Comparison of ENCODE assay signal across 8 cellular contexts in the genomic region with DNA sequence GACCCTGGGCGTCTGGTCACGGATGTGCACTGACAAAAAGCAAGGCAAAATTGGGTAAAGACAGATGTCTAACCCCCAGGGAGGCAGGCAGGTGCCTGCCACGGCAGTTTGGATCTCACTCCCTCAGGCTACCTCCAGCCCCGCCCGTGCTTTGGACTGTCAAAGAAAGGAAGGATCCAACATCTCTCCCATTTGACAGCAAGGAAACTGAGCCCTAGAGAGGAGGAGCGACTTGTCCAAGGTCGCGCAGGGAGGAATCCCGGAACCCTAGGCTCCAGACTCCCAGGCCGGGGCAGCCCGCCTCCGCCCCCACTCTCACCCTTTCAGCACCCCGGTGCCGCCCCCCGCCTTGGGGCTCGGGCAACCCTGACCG. TPM values are rescaled to one million over a fixed set of nuclear protein-coding genes. Genes with fewer than 3 reads are reported as not detected.
A peak's percentile ranks its signal among the peaks of the same experiment; 100 is the strongest.
DNase-seq lines count a peak whose midpoint lies in the region; ATAC-seq and TF ChIP-seq lines count a peak whose summit lies in the region.

No MANE protein-coding gene starts in this region.

- peaks cover 6 to 16% of the 10 kb centered on the region in 2 donors for H3K4me1 ChIP-seq in adrenal gland (replicated peaks in 1 of 2)

- ATAC-seq in GM21717 (IDR thresholded peaks at IDR 0.05; ENCODE audit: unreplicated experiment), result peak; percentile 45

- WGBS in adrenal gland, 4 donors, result 0 to 4% (median 1%) methylated on average over 3 to 17 of the region's 17 CpGs

- H3K27ac ChIP-seq in KOPT-K1 (ENCODE audit: low read depth, low read length, poor library complexity, severe bottlenecking), result peak overlapping the region; percentile 92
- H3K27ac ChIP-seq in adrenal gland, result peak overlapping the region; percentile 95 to 99 (median 97)
- H3K27ac ChIP-seq in temporal lobe (ENCODE audit: low read depth, low read length), result peak overlapping the region; percentile 86

- intact Hi-C loops in adrenal gland (cut with DNase I), result no loop called here

- TF ChIP-seq CTCF in adrenal gland (IDR thresholded peaks at IDR 0.05), result no peak
- TF ChIP-seq CTCF in kidney epithelial cell (IDR thresholded peaks at IDR 0.05; ENCODE audit: insufficient read depth, low read length, poor library complexity, severe bottlenecking), result no peak

- H3K4me3 ChIP-seq in adrenal gland (peak overlapping the region; percentile 72 to 96 (median 88)), kidney epithelial cell (ENCODE audit: low read depth, low read length) (peak overlapping the region; percentile 87)

- H3K9me3 ChIP-seq in KOPT-K1 (ENCODE audit: insufficient read depth, low read length, poor library complexity, severe bottlenecking), result no peaks in the 10 kb centered on the region
- no peaks in the 10 kb centered on the region for H3K9me3 ChIP-seq in adrenal gland (replicated peaks in 1 of 3)

- H3K27me3 ChIP-seq in adrenal gland (no peaks in the 10 kb centered on the region), kidney epithelial cell (ENCODE audit: control insufficient read depth, insufficient read depth, low read length) (no peaks in the 10 kb centered on the region)

- H3K36me3 ChIP-seq in KOPT-K1 (ENCODE audit: insufficient read depth, low read length), result peaks cover 22% of the 10 kb centered on the region
- peaks cover 0 to 13% of the 10 kb centered on the region in 2 donors for H3K36me3 ChIP-seq in adrenal gland (replicated peaks in 1 of 2)
- no peaks in the 10 kb centered on the region for H3K36me3 ChIP-seq in kidney epithelial cell (ENCODE audit: control insufficient read depth, insufficient read depth, low read length)

- DNase-seq in NCI-H510A treated with DMSO at 0.1 percent for 48 hours (lab: John Stamatoyannopoulos, UW) (peak; percentile 65), NCI-H510A (lab: John Stamatoyannopoulos, UW) (no peak), adrenal gland (no peak), kidney epithelial cell (ENCODE audit: low read depth) (no peak), amniotic stem cell (lab: John Stamatoyannopoulos, UW) (no peak)

- no peak for TF ChIP-seq POLR2A in adrenal gland (IDR thresholded peaks at IDR 0.05)

RNA-seq across cellular contexts. Expression of a gene that starts 0.4 kb away (rescaled TPM):
- total RNA-seq in adrenal gland (10 to 100 TPM; 15.1 to 30.2 (median 25.2) TPM), kidney epithelial cell (12.5 and 16.3 TPM in 2 replicates), temporal lobe (15.7 TPM)
- 10 to 100 TPM; 13.0 to 23.6 (median 17.9) TPM for polyA plus RNA-seq in adrenal gland
